ENCODE assay signal across 10 cellular contexts in genomic region chr3:16504242-16504641, GRCh38. TPM values are rescaled to one million over a fixed set of nuclear protein-coding genes. Genes with fewer than 3 reads are reported as not detected.
DNase-seq lines count a peak whose midpoint lies in the region; ATAC-seq lines count a peak whose summit lies in the region.
"Had no signal": no experiment of that assay in that cellular context is flagged by ENCODE, and none has a peak within 500 bp of the region (broad histone marks: within the 10 kb centered on the region; RNA-seq: fewer than 3 reads in every experiment).

No MANE protein-coding gene starts in this region.

- ATAC-seq in GM18511 (IDR thresholded peaks at IDR 0.05; ENCODE audit: unreplicated experiment) (peak; percentile 87), GM21717 (IDR thresholded peaks at IDR 0.05; ENCODE audit: unreplicated experiment) (peak; percentile 92), HG03521 (IDR thresholded peaks at IDR 0.05; ENCODE audit: unreplicated experiment) (peak; percentile 86)

- DNase-seq in foreskin melanocyte (peak; percentile 49), NCI-H187 treated with DMSO at 0.1 percent for 48 hours (lab: John Stamatoyannopoulos, UW) (no peak), caudate nucleus (lab: John Stamatoyannopoulos, UW) (no peak), mucosa of gallbladder (ENCODE audit: low spot score) (no peak), medulla oblongata (ENCODE audit: extremely low spot score) (no peak)
- DNase-seq: H7 had no signal

- H3K27ac ChIP-seq in caudate nucleus (ENCODE audit: low read depth, low read length): no peak overlapping the region
- H3K27ac ChIP-seq: SJSA1 had no signal

RNA-seq across cellular contexts. Expression of gene RFTN1, which starts 9.3 kb away (rescaled TPM):
- total RNA-seq in mucosa of gallbladder: 11.4 TPM
